Comparison of ENCODE assay signal across 19 cellular contexts in genomic region chr11:45424781-45425180, GRCh38.
"Had no signal": no experiment of that assay in that cellular context is flagged by ENCODE, and none has a peak within 500 bp of the region (broad histone marks: within the 10 kb centered on the region; RNA-seq: fewer than 3 reads in every experiment).

No MANE protein-coding gene starts in this region.

- H3K9me3 ChIP-seq: pancreas, thyroid gland, uterus had no signal

- H3K36me3 ChIP-seq: cardiac muscle cell, neural progenitor cell, pancreas, sigmoid colon, stomach, thyroid gland, upper lobe of left lung, uterus had no signal

- DNase-seq: cortex of kidney; effector memory CD4-positive, alpha-beta T cell; kidney; left colon; mammary epithelial cell; occipital lobe; pancreas; sigmoid colon; stimulated activated naive CD4-positive, alpha-beta T cell; stomach; substantia nigra; upper lobe of left lung; uterus had no signal

- H3K27ac ChIP-seq: cardiac muscle cell, neural progenitor cell, pancreas, sigmoid colon, skin epidermis, stomach, upper lobe of left lung, uterus had no signal

- H3K4me2 ChIP-seq: neural progenitor cell had no signal

- H3K4me3 ChIP-seq: cardiac muscle cell, neural progenitor cell, pancreas, sigmoid colon, skin epidermis, stomach, thyroid gland, upper lobe of left lung, uterus had no signal

- H3K27me3 ChIP-seq: cardiac muscle cell, neural progenitor cell, pancreas, sigmoid colon, thyroid gland, upper lobe of left lung, uterus had no signal

- H3K4me1 ChIP-seq: pancreas, stomach, upper lobe of left lung, uterus had no signal

- H3K9ac ChIP-seq: neural progenitor cell had no signal

- ATAC-seq: esophagus mucosa; left colon; natural killer cell treated with Interleukin-12 subunit alpha and Interleukin-12 subunit beta and Interleukin-15 and Interleukin-18, amount 100 ng/mL, for 72 hours; pancreas had no signal
